ENCODE assay signal across 1 cellular context in genomic region chr5:960551-960950, GRCh38.
TF ChIP-seq lines count a peak whose summit lies in the region.

No MANE protein-coding gene starts in this region.

TF ChIP-seq in A549, 52 proteins besides CTCF, POLR2A, EP300 and RAD21 (continued from another document):
- no peak for TF ChIP-seq ELK1 (IDR thresholded peaks at IDR 0.05; ENCODE audit: low read depth, low read length)
- no peak for TF ChIP-seq JUNB (IDR thresholded peaks at IDR 0.05)
- no peak for TF ChIP-seq MAZ (IDR thresholded peaks at IDR 0.05; ENCODE audit: borderline replicate concordance, low read depth, low read length)
